In the genomic region with DNA sequence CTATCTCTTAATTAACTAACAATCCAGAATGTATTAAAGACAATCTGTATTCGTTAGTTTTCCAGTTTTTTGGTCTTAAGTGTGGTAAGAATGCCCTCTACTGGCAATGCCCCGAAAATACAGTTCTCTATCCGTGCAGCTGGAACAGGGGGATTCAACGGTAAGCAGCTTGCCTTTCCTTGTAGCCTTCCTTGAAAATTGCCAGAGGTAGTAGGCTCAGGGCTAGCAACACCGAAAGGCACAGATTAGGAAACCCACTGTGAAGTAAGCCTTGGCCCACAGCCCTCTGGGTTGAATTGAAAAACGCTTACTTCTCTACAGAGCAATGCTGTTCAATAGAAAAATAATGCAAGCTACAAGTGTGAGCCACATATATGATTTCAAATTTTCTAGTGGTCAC, we compare ENCODE assay signal across 8 cellular contexts. TPM values are rescaled to one million over a fixed set of nuclear protein-coding genes. Genes with fewer than 3 reads are reported as not detected.
DNase-seq lines count a peak whose midpoint lies in the region; ATAC-seq, FAIRE-seq and TF ChIP-seq lines count a peak whose summit lies in the region.

No MANE protein-coding gene starts in this region.

- ATAC-seq in GM21723 (IDR thresholded peaks at IDR 0.05; ENCODE audit: unreplicated experiment), result no peak

- H3K9me3 Mint-ChIP-seq in activated naive CD4-positive, alpha-beta T cell treated with anti-CD3 and anti-CD28 coated beads for 36 hours, result no peaks in the 10 kb centered on the region

- H3K36me3 ChIP-seq in Karpas-422 (ENCODE audit: insufficient read depth, low read length), result no peaks in the 10 kb centered on the region
- no peaks in the 10 kb centered on the region for H3K36me3 ChIP-seq in ovary

- no peak overlapping the region for H2AFZ ChIP-seq in Karpas-422 (ENCODE audit: low read length)

- H4K20me1 ChIP-seq in Karpas-422 (ENCODE audit: insufficient read depth, low read depth, low read length), result no peaks in the 10 kb centered on the region

- CTCF ChIA-PET in activated naive CD4-positive, alpha-beta T cell treated with anti-CD3 and anti-CD28 coated beads for 36 hours (lab: Charles Lee), result interaction anchor here (0.6 to 7.5 kb wide), 39 partner anchors 12 to 851 kb away, joined by 3 to 91 read pairs (median 4); a partner anchor contains a TSS

- TF ChIP-seq POLR2A in ovary (IDR thresholded peaks at IDR 0.05), result no peak

- H3K9me2 ChIP-seq in Karpas-422 (replicated peaks; ENCODE audit: insufficient read depth, low read length), result no peaks in the 10 kb centered on the region

- TF ChIP-seq EP300 in ovary (IDR thresholded peaks at IDR 0.05), result no peak

- no peaks in the 10 kb centered on the region for H3K27me3 ChIP-seq in Karpas-422 (ENCODE audit: low read length)
- no peaks in the 10 kb centered on the region for H3K27me3 ChIP-seq in ovary

- H3K27ac Mint-ChIP-seq in activated naive CD4-positive, alpha-beta T cell treated with anti-CD3 and anti-CD28 coated beads for 36 hours, result no peak overlapping the region

- peaks cover 2% of the 10 kb centered on the region for H3K4me1 Mint-ChIP-seq in activated naive CD4-positive, alpha-beta T cell treated with anti-CD3 and anti-CD28 coated beads for 36 hours (ENCODE audit: low read depth)

- intact Hi-C loops in activated naive CD4-positive, alpha-beta T cell treated with anti-CD3 and anti-CD28 coated beads for 36 hours (cut with micrococcal nuclease), result loop anchor here (1.0 to 2.0 kb wide), 6 partner anchors 97 to 725 kb away; a partner anchor contains a TSS
- intact Hi-C loops in ovary (cut with DNase I), result loop anchor here (2.0 to 10.0 kb wide), 7 partner anchors 95 to 725 kb away; a partner anchor contains a TSS

- H3K27me3 Mint-ChIP-seq in activated naive CD4-positive, alpha-beta T cell treated with anti-CD3 and anti-CD28 coated beads for 36 hours (ENCODE audit: low read depth), result no peaks in the 10 kb centered on the region

- 1% methylated on average over 6 of the region's 6 CpGs for WGBS in ovary, 3 donors

- no peaks in the 10 kb centered on the region for H3K36me3 Mint-ChIP-seq in activated naive CD4-positive, alpha-beta T cell treated with anti-CD3 and anti-CD28 coated beads for 36 hours (ENCODE audit: low read depth)

- FAIRE-seq in GM18507 (lab: Jason Lieb, UNC), result peak; percentile 90

- peak; percentile 61 for DNase-seq in AG08395 (ENCODE audit: low spot score)
- DNase-seq in GM18507 (ENCODE audit: extremely low spot score, insufficient read length, low read depth), result no peak
- DNase-seq in Karpas-422, result peak; percentile 91
- peak; percentile 68 for DNase-seq in RKO (ENCODE audit: low spot score)
- DNase-seq in activated naive CD4-positive, alpha-beta T cell treated with anti-CD3 and anti-CD28 coated beads for 36 hours, result peak; percentile 60
- DNase-seq in germinal center (ENCODE audit: low spot score), result peak; percentile 47
- peak in 3 of 5 donors; percentile 21 to 57 (median 34) for DNase-seq in ovary

- H3K4me1 ChIP-seq in Karpas-422 (ENCODE audit: low read length) (peaks cover 3% of the 10 kb centered on the region), ovary (ENCODE audit: insufficient read depth) (no peaks in the 10 kb centered on the region)

- no peak overlapping the region for H3K4me3 Mint-ChIP-seq in activated naive CD4-positive, alpha-beta T cell treated with anti-CD3 and anti-CD28 coated beads for 36 hours

- H3K79me2 ChIP-seq in Karpas-422 (ENCODE audit: low read length), result no peaks in the 10 kb centered on the region

- peak; percentile 35 to 86 (median 69) for TF ChIP-seq CTCF in ovary (IDR thresholded peaks at IDR 0.05)

- no peak overlapping the region for H3K9ac ChIP-seq in Karpas-422 (ENCODE audit: low read length)

- H3K4me3 ChIP-seq in Karpas-422 (ENCODE audit: low read length) (no peak overlapping the region), ovary (no peak overlapping the region)

- H3K27ac ChIP-seq in Karpas-422 (ENCODE audit: low read length) (no peak overlapping the region), ovary (no peak overlapping the region)

- H3K4me2 ChIP-seq in Karpas-422 (ENCODE audit: low read depth, low read length, poor library complexity, severe bottlenecking), result no peak overlapping the region

- H3K9me3 ChIP-seq in Karpas-422 (ENCODE audit: low read length), result no peaks in the 10 kb centered on the region
- H3K9me3 ChIP-seq in ovary, result no peaks in the 10 kb centered on the region

RNA-seq across cellular contexts. Expression of a gene that starts 17.1 kb away (rescaled TPM):
- 58.5 and 62.7 TPM in 2 replicates for total RNA-seq in Karpas-422 (2014; rRNA removed; shearing (Covaris generic); ENCODE audit: low replicate concordance)
- total RNA-seq in activated naive CD4-positive, alpha-beta T cell treated with anti-CD3 and anti-CD28 coated beads for 36 hours, result 10 to 100 TPM; 28.7 to 30.1 TPM
- 10 to 100 TPM; 20.7 to 43.4 (median 36.2) TPM for total RNA-seq in ovary
- polyA plus RNA-seq in ovary, result 10 to 100 TPM; 18.6 to 27.5 TPM

RNA-seq across cellular contexts. Expression of a gene that starts 37.4 kb away (rescaled TPM):
- 1.0 TPM in 1 of 2 replicates, not detected in the other for total RNA-seq in Karpas-422 (2014; rRNA removed; shearing (Covaris generic); ENCODE audit: low replicate concordance)
- total RNA-seq in activated naive CD4-positive, alpha-beta T cell treated with anti-CD3 and anti-CD28 coated beads for 36 hours, result not detected
- total RNA-seq in ovary, result under 1 TPM in 2 of 7 donors, not detected in 5; 0.23 to 0.31 TPM
- under 1 TPM in 1 of 2 donors, not detected in 1; 0.02 TPM for polyA plus RNA-seq in ovary
